ENCODE assay signal across 8 cellular contexts in genomic region chr3:172040078-172040975, GRCh38. TPM values are rescaled to one million over a fixed set of nuclear protein-coding genes. Genes with fewer than 3 reads are reported as not detected.
DNase-seq lines count a peak whose midpoint lies in the region; ATAC-seq and TF ChIP-seq lines count a peak whose summit lies in the region.

No MANE protein-coding gene starts in this region.

- peak overlapping the region; percentile 76 for H3K9ac ChIP-seq in iPS-15b (ENCODE audit: low read depth, low read length)

- TF ChIP-seq POLR2A in breast epithelium (IDR thresholded peaks at IDR 0.05): no peak

- no peaks in the 10 kb centered on the region for H3K36me3 ChIP-seq in breast epithelium
- H3K36me3 ChIP-seq in iPS-15b (ENCODE audit: control insufficient read depth, insufficient read depth, low read length): no peaks in the 10 kb centered on the region

- H3K27ac ChIP-seq in breast epithelium: peak overlapping the region; percentile 96 to 100

- intact Hi-C loops in breast epithelium (cut with DNase I; ENCODE audit: low total_unique reads) (loop anchor here (10.0 kb wide), 1 partner anchor 114 kb away; no protein-coding TSS in a partner anchor), sciatic nerve (cut with DNase I) (no loop called here)

- peak in 1 of 3 donors; percentile 19 for TF ChIP-seq CTCF in breast epithelium (IDR thresholded peaks at IDR 0.05)

- peak; percentile 33 for ATAC-seq in GM21528 (IDR thresholded peaks at IDR 0.05; ENCODE audit: low FRiP score, unreplicated experiment)
- peak; percentile 80 for ATAC-seq in sciatic nerve

- DNase-seq in DMS 273 (lab: John Stamatoyannopoulos, UW; ENCODE audit: unreplicated experiment): peak; percentile 89
- peak; percentile 67 for DNase-seq in LHCN-M2 (ENCODE audit: low read depth)
- peak; percentile 5 to 34 (median 22) for DNase-seq in T-helper 2 cell
- DNase-seq in breast epithelium (ENCODE audit: low spot score in 2 of 2): peak; percentile 66 to 74
- peak; percentile 91 for DNase-seq in sciatic nerve (ENCODE audit: low spot score)
- DNase-seq in NCI-H345 (lab: John Stamatoyannopoulos, UW): no peak

- H3K9me3 ChIP-seq in breast epithelium (no peaks in the 10 kb centered on the region), iPS-15b (ENCODE audit: control insufficient read depth, insufficient read depth, low read length) (no peaks in the 10 kb centered on the region)

- H3K4me3 ChIP-seq in breast epithelium (peak overlapping the region; percentile 84 to 99 (median 98)), iPS-15b (ENCODE audit: low read depth, low read length) (peak overlapping the region; percentile 68)

- H3K27me3 ChIP-seq in breast epithelium: no peaks in the 10 kb centered on the region
- H3K27me3 ChIP-seq in iPS-15b (ENCODE audit: control insufficient read depth, insufficient read depth, low read length): no peaks in the 10 kb centered on the region

- H3K4me1 ChIP-seq in breast epithelium (no peaks in the 10 kb centered on the region), iPS-15b (ENCODE audit: control insufficient read depth, insufficient read depth, low read length) (peaks cover 10% of the 10 kb centered on the region)

RNA-seq across cellular contexts. Expression of gene FNDC3B, which starts 0.9 kb away (rescaled TPM):
- total RNA-seq in LHCN-M2 (2014; rRNA removed) (38.6 and 40.4 TPM in 2 replicates), breast epithelium (100 to 1,000 TPM; 131 to 172 (median 149) TPM), sciatic nerve (171 TPM)
- polyA plus RNA-seq in LHCN-M2 (2012): 29.0 TPM
